In the genomic region with DNA sequence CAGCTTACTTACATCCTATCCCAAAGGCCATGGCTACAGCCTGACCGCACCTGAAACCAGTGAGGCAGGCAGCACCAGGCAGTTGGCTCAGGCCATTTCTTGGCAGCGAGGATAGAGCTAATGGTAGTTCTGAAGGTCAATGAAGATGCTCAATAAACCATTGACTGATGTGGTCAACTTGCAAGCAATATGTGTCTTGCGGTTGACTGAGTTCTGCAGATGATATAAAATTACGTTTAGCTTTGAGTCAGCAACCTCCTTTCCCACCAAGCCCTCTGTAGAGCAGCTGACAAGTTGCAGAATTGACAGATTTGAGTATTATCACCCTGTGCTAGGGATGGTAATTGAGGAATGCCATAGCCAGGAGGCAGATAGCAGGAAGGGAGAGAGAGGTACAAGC, we compare ENCODE assay signal across 13 cellular contexts.
A peak's percentile ranks its signal among the peaks of the same experiment; 100 is the strongest.
DNase-seq lines count a peak whose midpoint lies in the region; ATAC-seq lines count a peak whose summit lies in the region.
"Had no signal": no experiment of that assay in that cellular context is flagged by ENCODE, and none has a peak within 500 bp of the region (broad histone marks: within the 10 kb centered on the region; RNA-seq: fewer than 3 reads in every experiment).

No MANE protein-coding gene starts in this region.

- intact Hi-C loops in left ventricle myocardium superior (cut with micrococcal nuclease) = no loop called here

- DNase-seq in HK-2 (ENCODE audit: unreplicated experiment) (no peak), nucleus accumbens (lab: John Stamatoyannopoulos, UW) (no peak), left ventricle myocardium superior (no peak)
- DNase-seq in central memory CD4-positive, alpha-beta T cell = no peak
- DNase-seq: activated CD4-positive, CD25-positive, alpha-beta regulatory T cell treated with anti-CD3 and anti-CD28 coated beads, Interleukin-2, amount 50 U/mL, for 72 hours; activated naive CD8-positive, alpha-beta T cell treated with anti-CD3 and anti-CD28 coated beads, Interleukin-2, amount 10 ng/mL, durations not matched to agents 7 days and 5 days; head of caudate nucleus; mucosa of descending colon; NCI-H524 had no signal

- ATAC-seq in GM18502 (IDR thresholded peaks at IDR 0.05; ENCODE audit: poor library complexity, unreplicated experiment) = peak; percentile 84
- ATAC-seq in GM19328 (IDR thresholded peaks at IDR 0.05; ENCODE audit: unreplicated experiment) = peak; percentile 48
- peak; percentile 92 for ATAC-seq in HG02870 (IDR thresholded peaks at IDR 0.05; ENCODE audit: unreplicated experiment)
- peak; percentile 89 for ATAC-seq in HG03565 (IDR thresholded peaks at IDR 0.05; ENCODE audit: unreplicated experiment)
- ATAC-seq in left ventricle myocardium superior = no peak
- ATAC-seq: mucosa of descending colon had no signal
